Comparison of ENCODE assay signal across 14 cellular contexts in the genomic region with DNA sequence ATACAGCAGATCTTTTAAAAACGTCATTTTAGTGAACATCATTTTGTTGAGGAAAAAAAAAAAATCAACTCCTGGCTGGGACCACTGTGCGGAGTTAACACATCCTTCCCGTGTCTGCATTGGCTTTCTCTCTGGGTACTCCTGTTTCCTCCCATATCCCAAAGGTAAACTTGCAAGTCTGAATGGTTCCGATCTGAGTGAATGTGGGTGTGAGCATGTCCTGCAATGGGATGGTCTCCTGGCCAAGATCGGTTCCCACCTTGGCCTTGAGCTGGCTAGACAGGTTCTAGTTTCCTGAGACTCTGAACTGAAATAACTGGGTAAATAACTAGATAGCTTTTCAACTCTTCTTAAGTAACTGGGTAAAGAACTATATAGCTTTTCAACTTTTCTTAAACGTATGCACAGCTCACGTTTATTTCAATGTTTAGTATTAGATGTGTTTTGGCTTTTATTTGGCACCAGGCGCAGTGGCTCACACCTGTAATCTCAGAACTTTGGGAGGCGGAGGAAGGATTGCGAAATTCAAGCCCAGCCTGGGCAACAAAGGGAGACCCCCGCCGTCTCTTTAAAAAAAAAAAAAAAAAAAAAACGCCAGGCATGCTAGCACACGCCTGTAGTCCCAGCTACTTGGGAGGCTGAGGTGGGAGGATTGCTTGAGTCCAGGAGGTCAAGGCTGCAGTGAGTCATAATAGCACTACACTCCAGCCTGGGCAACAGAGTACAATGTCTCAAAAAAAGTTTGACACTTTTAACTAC. TPM values are rescaled to one million over a fixed set of nuclear protein-coding genes. Genes with fewer than 3 reads are reported as not detected.
DNase-seq lines count a peak whose midpoint lies in the region; ATAC-seq, FAIRE-seq and TF ChIP-seq lines count a peak whose summit lies in the region.
"Had no signal": no experiment of that assay in that cellular context is flagged by ENCODE, and none has a peak within 500 bp of the region (broad histone marks: within the 10 kb centered on the region; RNA-seq: fewer than 3 reads in every experiment).

No MANE protein-coding gene starts in this region.

- H2AFZ ChIP-seq in PC-9 (no peak overlapping the region), H1 (ENCODE audit: low read length) (no peak overlapping the region)

- peaks cover 13% of the 10 kb centered on the region; the same call in 1 of the 2 replicates for H3K79me2 ChIP-seq in PC-9 (ENCODE audit: low read depth)
- H3K79me2 ChIP-seq in H1 (ENCODE audit: control insufficient read depth in 1 of 2, insufficient read depth in 2 of 2, low read length in 2 of 2): no peaks in the 10 kb centered on the region

- peaks cover 48% of the 10 kb centered on the region for H3K4me1 Mint-ChIP-seq in activated T-cell treated with anti-CD3 and anti-CD28 coated beads, Interleukin-2, amount 50 U/mL, for 72 hours (ENCODE audit: low read depth)
- H3K4me1 Mint-ChIP-seq in stimulated activated effector memory CD8-positive, alpha-beta T cell treated with anti-CD3 and anti-CD28 coated beads, Interleukin-12 subunit alpha, Interleukin-12 subunit beta, amount 100 ng/mL, for 72 hours: peaks cover 32% of the 10 kb centered on the region

- H2BK5ac ChIP-seq in H1 (ENCODE audit: low read depth, low read length): no peak overlapping the region

- WGBS in H1 (ENCODE audit: extremely low coverage in 1 of 2, insufficient coverage in 1 of 2, insufficient read length in 1 of 2, insufficient replicate concordance in 2 of 2, low coverage in 1 of 2, low lambda C conversion rate in 2 of 2, missing lambda C conversion rate in 1 of 2), 2 experiments: 81% methylated on average over 6 of the region's 14 CpGs; no CpG with 5 or more reads in 1 of the 2 experiments

- no peaks in the 10 kb centered on the region for H3K9me3 ChIP-seq in PC-9 (ENCODE audit: insufficient read depth, low read depth)
- H3K9me3 ChIP-seq in H1 (ENCODE audit: insufficient read depth in 2 of 2, low read depth in 1 of 2, low read length in 1 of 2): no peaks in the 10 kb centered on the region
- no peaks in the 10 kb centered on the region for H3K9me3 ChIP-seq in effector memory CD4-positive, alpha-beta T cell (ENCODE audit: control insufficient read depth, low read length)
- H3K9me3 ChIP-seq: breast epithelium had no signal

- peaks cover 9 to 27% of the 10 kb centered on the region in 2 donors for H3K36me3 Mint-ChIP-seq in activated T-cell treated with anti-CD3 and anti-CD28 coated beads, Interleukin-2, amount 50 U/mL, for 72 hours (ENCODE audit: insufficient read depth in 2 of 2)
- peaks cover 100% of the 10 kb centered on the region for H3K36me3 Mint-ChIP-seq in stimulated activated effector memory CD8-positive, alpha-beta T cell treated with anti-CD3 and anti-CD28 coated beads, Interleukin-12 subunit alpha, Interleukin-12 subunit beta, amount 100 ng/mL, for 72 hours

- no peak overlapping the region for H2AK5ac ChIP-seq in H1 (ENCODE audit: low read depth, low read length)

- H3K9me2 ChIP-seq in PC-9 (ENCODE audit: insufficient read depth): no peaks in the 10 kb centered on the region

- H3K56ac ChIP-seq in H1 (replicated peaks; ENCODE audit: insufficient read length, low read depth, low read length): no peak overlapping the region

- no peak for TF ChIP-seq CTCF in PC-9 (conservative IDR thresholded peaks at IDR 0.05)
- TF ChIP-seq CTCF in H1 (IDR thresholded peaks at IDR 0.05; ENCODE audit: control extremely low read depth in 1 of 3, insufficient read depth in 1 of 3, low read depth in 1 of 3, low read length in 3 of 3): no peak

- no peak overlapping the region for H2BK15ac ChIP-seq in H1 (ENCODE audit: low read length)

- TF ChIP-seq POLR2A in H1 (IDR thresholded peaks at IDR 0.05; ENCODE audit: control extremely low read depth in 1 of 2, low read depth in 2 of 2, low read length in 2 of 2): peak in 1 of 2 experiments; percentile 78; a peak in 2 of 3 replicates

- H3K4me3 Mint-ChIP-seq in activated T-cell treated with anti-CD3 and anti-CD28 coated beads, Interleukin-2, amount 50 U/mL, for 72 hours: peak overlapping the region; percentile 66 to 68
- H3K4me3 Mint-ChIP-seq in stimulated activated effector memory CD8-positive, alpha-beta T cell treated with anti-CD3 and anti-CD28 coated beads, Interleukin-12 subunit alpha, Interleukin-12 subunit beta, amount 100 ng/mL, for 72 hours: no peak overlapping the region
- H3K4me3 Mint-ChIP-seq: naive B cell, T-cell had no signal

- H3K27me3 ChIP-seq in PC-9 (ENCODE audit: insufficient read depth, low read depth) (no peaks in the 10 kb centered on the region), H1 (replicated peaks in 1 of 4; ENCODE audit: control insufficient read depth in 3 of 4, extremely low read depth in 1 of 4, insufficient read depth in 3 of 4, low read length in 3 of 4) (no peaks in the 10 kb centered on the region)
- no peaks in the 10 kb centered on the region for H3K27me3 ChIP-seq in effector memory CD4-positive, alpha-beta T cell (replicated peaks; ENCODE audit: control insufficient read depth, insufficient read depth, low read length, poor library complexity, severe bottlenecking)

- no peak overlapping the region for H2BK20ac ChIP-seq in H1 (ENCODE audit: low read length)

- BruUV-seq in PC-9 (replicated peaks; lab: Mats Ljungman, UMichigan): TSS peak; percentile 1

- no peak overlapping the region for H3K27ac ChIP-seq in PC-9
- no peak overlapping the region for H3K27ac ChIP-seq in H1 (ENCODE audit: low read depth, low read length)
- no peak overlapping the region for H3K27ac ChIP-seq in effector memory CD4-positive, alpha-beta T cell (ENCODE audit: insufficient read depth, low read length, poor library complexity, severe bottlenecking)
- H3K27ac ChIP-seq: breast epithelium had no signal

- TF ChIP-seq RAD21 in H1 (IDR thresholded peaks at IDR 0.05 in 1 of 2, conservative IDR thresholded peaks at IDR 0.05 in 1 of 2; ENCODE audit: low read depth in 2 of 2, low read length in 2 of 2): no peak

- no peak overlapping the region for H4K5ac ChIP-seq in H1 (ENCODE audit: insufficient read length, low read depth, low read length)

- no peak for TF ChIP-seq EP300 in H1 (IDR thresholded peaks at IDR 0.05; ENCODE audit: borderline replicate concordance in 1 of 2, low read depth in 2 of 2, low read length in 2 of 2)

- H4K8ac ChIP-seq in H1 (ENCODE audit: extremely low read depth, insufficient read depth, low read length): no peak overlapping the region

- no peak overlapping the region for H4K91ac ChIP-seq in H1 (replicated peaks; ENCODE audit: insufficient read length, low read length)

- H2BK120ac ChIP-seq in H1 (replicated peaks; ENCODE audit: low read depth, low read length): no peak overlapping the region

- peaks cover 29% of the 10 kb centered on the region for H4K20me1 ChIP-seq in PC-9 (ENCODE audit: insufficient read depth)
- H4K20me1 ChIP-seq in H1 (replicated peaks in 1 of 2; ENCODE audit: control insufficient read depth in 1 of 2, insufficient read depth in 2 of 2, low read length in 2 of 2): peaks cover 2 to 8% of the 10 kb centered on the region in 2 experiments

- peaks cover 48% of the 10 kb centered on the region for H3F3A ChIP-seq in PC-9 (ENCODE audit: insufficient read depth, low read depth)

- POLR2A ChIA-PET in PC-9 (lab: Charles Lee; ENCODE audit: unreplicated experiment) (interaction anchor here (0.6 kb wide), 1 partner anchor 12 kb away, joined by 4 read pairs; no protein-coding TSS in a partner anchor), H1 (lab: Charles Lee; ENCODE audit: partially characterized antibody) (interaction anchor here (0.6 to 5.2 kb wide), 17 partner anchors 9 to 369 kb away, joined by 3 to 168 read pairs (median 4); a partner anchor contains a TSS)

- no peaks in the 10 kb centered on the region for H3K9me3 Mint-ChIP-seq in activated T-cell treated with anti-CD3 and anti-CD28 coated beads, Interleukin-2, amount 50 U/mL, for 72 hours
- no peaks in the 10 kb centered on the region for H3K9me3 Mint-ChIP-seq in stimulated activated effector memory CD8-positive, alpha-beta T cell treated with anti-CD3 and anti-CD28 coated beads, Interleukin-12 subunit alpha, Interleukin-12 subunit beta, amount 100 ng/mL, for 72 hours
- H3K9me3 Mint-ChIP-seq: naive B cell, T-cell had no signal

- H2BK12ac ChIP-seq in H1 (ENCODE audit: low read depth, low read length): no peak overlapping the region

- no peaks in the 10 kb centered on the region for H3K27me3 Mint-ChIP-seq in activated T-cell treated with anti-CD3 and anti-CD28 coated beads, Interleukin-2, amount 50 U/mL, for 72 hours (ENCODE audit: low read depth)
- H3K27me3 Mint-ChIP-seq: naive B cell had no signal

- CTCF ChIA-PET in PC-9 (lab: Charles Lee): no interaction called here
- CTCF ChIA-PET in H1 (lab: Charles Lee; ENCODE audit: partially characterized antibody): interaction anchor here (0.7 kb wide), 1 partner anchor 155 kb away, joined by 4 read pairs; no protein-coding TSS in a partner anchor

- peaks cover 37% of the 10 kb centered on the region for H3K36me3 ChIP-seq in PC-9 (ENCODE audit: low read depth)
- peaks cover 3 to 72% (median 30%) of the 10 kb centered on the region in 4 experiments; a peak in 7 of 8 replicates for H3K36me3 ChIP-seq in H1 (ENCODE audit: control insufficient read depth in 2 of 4, insufficient read depth in 4 of 4, low read length in 3 of 4)
- peaks cover 5% of the 10 kb centered on the region for H3K36me3 ChIP-seq in effector memory CD4-positive, alpha-beta T cell (ENCODE audit: control insufficient read depth, insufficient read depth, low read length)
- H3K36me3 ChIP-seq: breast epithelium had no signal

- no peak for FAIRE-seq in H1 (lab: Jason Lieb, UNC)

- no peaks in the 10 kb centered on the region for H3K79me1 ChIP-seq in H1 (ENCODE audit: low read depth, low read length)

- ATAC-seq in activated T-cell treated with anti-CD3 and anti-CD28 coated beads, Interleukin-2, amount 50 U/mL, for 72 hours (replicated peaks in 1 of 2): no peak
- ATAC-seq in stimulated activated effector memory CD8-positive, alpha-beta T cell treated with anti-CD3 and anti-CD28 coated beads, Interleukin-12 subunit alpha, Interleukin-12 subunit beta, amount 100 ng/mL, for 72 hours: no peak

- H3K4me1 ChIP-seq in PC-9 (replicated peaks; ENCODE audit: insufficient read depth) (no peaks in the 10 kb centered on the region), H1 (replicated peaks in 1 of 4; ENCODE audit: control insufficient read depth in 3 of 4, insufficient read depth in 4 of 4, low read length in 3 of 4) (no peaks in the 10 kb centered on the region)
- no peaks in the 10 kb centered on the region for H3K4me1 ChIP-seq in effector memory CD4-positive, alpha-beta T cell (ENCODE audit: control insufficient read depth, insufficient read depth, low read length, poor library complexity, severe bottlenecking)
- H3K4me1 ChIP-seq: breast epithelium had no signal

- no peak overlapping the region for H3K4ac ChIP-seq in H1 (replicated peaks; ENCODE audit: insufficient read length, low read depth, low read length)

- H3K4me3 ChIP-seq in PC-9 (no peak overlapping the region), H1 (ENCODE audit: extremely low read depth in 1 of 4, insufficient read depth in 2 of 4, low read depth in 3 of 4, low read length in 4 of 4) (no peak overlapping the region)
- no peak overlapping the region for H3K4me3 ChIP-seq in effector memory CD4-positive, alpha-beta T cell (ENCODE audit: insufficient read depth, low read depth, low read length, poor library complexity, severe bottlenecking)
- H3K4me3 ChIP-seq: breast epithelium had no signal

- peak overlapping the region; percentile 76 for H3K27ac Mint-ChIP-seq in activated T-cell treated with anti-CD3 and anti-CD28 coated beads, Interleukin-2, amount 50 U/mL, for 72 hours
- peak overlapping the region; percentile 79 for H3K27ac Mint-ChIP-seq in stimulated activated effector memory CD8-positive, alpha-beta T cell treated with anti-CD3 and anti-CD28 coated beads, Interleukin-12 subunit alpha, Interleukin-12 subunit beta, amount 100 ng/mL, for 72 hours

- no peak overlapping the region for H3K18ac ChIP-seq in H1 (ENCODE audit: extremely low read depth, low read length)

- DNase-seq in activated T-cell treated with anti-CD3 and anti-CD28 coated beads, Interleukin-2, amount 50 U/mL, for 72 hours: no peak
- DNase-seq in activated T-cell treated with anti-CD3 and anti-CD28 coated beads for 4 hours (no peak), PC-9 (no peak), H1 (ENCODE audit: low read depth in 1 of 2, low spot score in 2 of 2) (no peak), SHP77 (lab: John Stamatoyannopoulos, UW) (no peak), NCI-H2107 treated with DMSO at 0.1 percent for 48 hours (lab: John Stamatoyannopoulos, UW; ENCODE audit: unreplicated experiment) (no peak)
- DNase-seq in stimulated activated effector memory CD8-positive, alpha-beta T cell treated with anti-CD3 and anti-CD28 coated beads, Interleukin-12 subunit alpha, Interleukin-12 subunit beta, amount 100 ng/mL, for 72 hours (ENCODE audit: low spot score in 2 of 2): no peak
- no peak for DNase-seq in effector memory CD4-positive, alpha-beta T cell
- DNase-seq: activated CD8-positive, alpha-beta memory T cell treated with anti-CD3 and anti-CD28 coated beads, Interleukin-2, amount 50 U/mL, for 48 hours; GF-D8; naive B cell; NCI-H1436 treated with DMSO at 0.1 percent for 48 hours; T-cell had no signal

- H3K23me2 ChIP-seq in H1 (ENCODE audit: low read depth, low read length): no peaks in the 10 kb centered on the region

- H3K14ac ChIP-seq in H1 (ENCODE audit: insufficient read length): no peak overlapping the region

- H3K23ac ChIP-seq in H1 (ENCODE audit: insufficient read length): no peak overlapping the region

- intact Hi-C loops in PC-9 (cut with micrococcal nuclease; ENCODE audit: unreplicated experiment): no loop called here

- no peak overlapping the region for H3K4me2 ChIP-seq in PC-9
- no peak overlapping the region for H3K4me2 ChIP-seq in H1 (ENCODE audit: insufficient read depth in 1 of 2, low read depth in 2 of 2, low read length in 2 of 2)

- no peak overlapping the region for H3K9ac ChIP-seq in H1 (replicated peaks in 1 of 4; ENCODE audit: extremely low read depth in 1 of 4, low read depth in 3 of 4, low read length in 3 of 4)

RNA-seq across cellular contexts. Expression of a gene that starts 14.0 kb away (rescaled TPM):
- total RNA-seq in activated T-cell treated with anti-CD3 and anti-CD28 coated beads, Interleukin-2, amount 50 U/mL, for 72 hours: 100 to 1,000 TPM; 296 to 315 TPM
- 275 and 285 TPM in 2 replicates for total RNA-seq in PC-9 (2021)
- 458 and 476 TPM in 2 replicates for total RNA-seq in H1 (2021; fragmentation: NEBNext Ultra II Directional; extraction: Animal tissue kit (Norgen Biotek cat#: 25700))
- polyA plus RNA-seq in H1 (2011; rRNA removed): 162 and 213 TPM in 2 replicates
- polyA plus RNA-seq in H1 (2011; cell fraction: cytosol; rRNA removed): 246 TPM
- polyA plus RNA-seq in H1 (2011; cell fraction: nucleus; rRNA removed): 179 TPM
- 312 to 403 TPM (median 368 TPM) in 4 replicates for polyA plus RNA-seq in H1 (2012, experiment 1 of 2)
- 147 TPM for polyA plus RNA-seq in H1 (2012, experiment 2 of 2)
- 348 TPM for polyA plus RNA-seq in H1 (2013, experiment 1 of 2)
- 334 TPM for polyA plus RNA-seq in H1 (2013, experiment 2 of 2)
- polyA minus RNA-seq in H1 (2011; rRNA and poly(A)+ RNA removed): 283 and 360 TPM in 2 replicates
- 193 TPM for polyA minus RNA-seq in H1 (2011; cell fraction: cytosol; rRNA and poly(A)+ RNA removed)
- polyA minus RNA-seq in H1 (2011; cell fraction: nucleus; rRNA and poly(A)+ RNA removed): 204 TPM
